ENCODE assay signal across 5 cellular contexts in genomic region chr1:155118090-155118489, GRCh38. TPM values are rescaled to one million over a fixed set of nuclear protein-coding genes. Genes with fewer than 3 reads are reported as not detected.
A peak's percentile ranks its signal among the peaks of the same experiment; 100 is the strongest.
DNase-seq lines count a peak whose midpoint lies in the region; ATAC-seq and TF ChIP-seq lines count a peak whose summit lies in the region.
"Not testable (repeated sequence)": the region's sequence is repeated elsewhere in the genome, so short reads cannot be mapped to it uniquely, and the experiment has no call there.

No MANE protein-coding gene starts in this region.

- not testable (repeated sequence) for H3K9ac ChIP-seq in BLaER1 treated with 17β-estradiol and CSF1 and Interleukin-3, amounts not matched to agents 10 nM and 100 nM; MM.1S (ENCODE audit: low read length); OCI-LY3 (ENCODE audit: low read length)

- H3K4me1 ChIP-seq in BLaER1 treated with 17β-estradiol and CSF1 and Interleukin-3, amounts not matched to agents 10 nM and 100 nM: peaks cover 7 to 28% (median 21%) of the 10 kb centered on the region in 10 experiments; a peak in 16 of 20 replicates
- H3K4me1 ChIP-seq in MM.1S (ENCODE audit: low read length) (peaks cover 14% of the 10 kb centered on the region), OCI-LY3 (ENCODE audit: low read length) (peaks cover 12% of the 10 kb centered on the region)

- H3K27ac ChIP-seq in BLaER1 treated with 17β-estradiol and CSF1 and Interleukin-3, amounts not matched to agents 10 nM and 100 nM; MM.1S (ENCODE audit: low read length); OCI-LY3 (ENCODE audit: low read length): not testable (repeated sequence)

- H3K79me2 ChIP-seq in MM.1S (ENCODE audit: low read length); OCI-LY3 (ENCODE audit: low read length): not testable (repeated sequence)

- H3K36me3 Mint-ChIP-seq in natural killer cell treated with Interleukin-12 subunit alpha and Interleukin-12 subunit beta and Interleukin-15 and Interleukin-18, amount 100 ng/mL, for 72 hours: not testable (repeated sequence)

- H3K4me3 Mint-ChIP-seq in natural killer cell treated with Interleukin-12 subunit alpha and Interleukin-12 subunit beta and Interleukin-15 and Interleukin-18, amount 100 ng/mL, for 72 hours: not testable (repeated sequence)

- H3K9me3 Mint-ChIP-seq in natural killer cell treated with Interleukin-12 subunit alpha and Interleukin-12 subunit beta and Interleukin-15 and Interleukin-18, amount 100 ng/mL, for 72 hours: not testable (repeated sequence)

- not testable (repeated sequence) for H3K36me3 ChIP-seq in BLaER1 treated with 17β-estradiol and CSF1 and Interleukin-3, amounts not matched to agents 10 nM and 100 nM; MM.1S (replicated peaks; ENCODE audit: insufficient read depth, low read length); OCI-LY3 (replicated peaks; ENCODE audit: low read depth, low read length)

- H3K27me3 Mint-ChIP-seq in natural killer cell treated with Interleukin-12 subunit alpha and Interleukin-12 subunit beta and Interleukin-15 and Interleukin-18, amount 100 ng/mL, for 72 hours: peaks cover 6 to 11% of the 10 kb centered on the region in 2 donors

- not testable (repeated sequence) for H3K27ac Mint-ChIP-seq in natural killer cell treated with Interleukin-12 subunit alpha and Interleukin-12 subunit beta and Interleukin-15 and Interleukin-18, amount 100 ng/mL, for 72 hours

- peak overlapping the region in 8 of 11 experiments; percentile 7 to 49 (median 34); a peak in 11 of 22 replicates for H3K4me2 ChIP-seq in BLaER1 treated with 17β-estradiol and CSF1 and Interleukin-3, amounts not matched to agents 10 nM and 100 nM
- H3K4me2 ChIP-seq in MM.1S (ENCODE audit: low read depth, low read length) (peak overlapping the region; percentile 53), OCI-LY3 (ENCODE audit: low read length) (0 out of 2 replicates have a peak overlapping the region, but pooled peaks have one; percentile 22)

- not testable (repeated sequence) for H2AFZ ChIP-seq in MM.1S (ENCODE audit: low read length); OCI-LY3 (ENCODE audit: low read depth, low read length)

- not testable (repeated sequence) for ATAC-seq in natural killer cell treated with Interleukin-12 subunit alpha and Interleukin-12 subunit beta and Interleukin-15 and Interleukin-18, amount 100 ng/mL, for 72 hours

- not testable (repeated sequence) for H3K4me1 Mint-ChIP-seq in natural killer cell treated with Interleukin-12 subunit alpha and Interleukin-12 subunit beta and Interleukin-15 and Interleukin-18, amount 100 ng/mL, for 72 hours (ENCODE audit: low read depth in 2 of 2)

- H3F3A ChIP-seq in MM.1S (ENCODE audit: insufficient read depth, low read length): peaks cover 13% of the 10 kb centered on the region; the same call in 1 of the 2 replicates

- DNase-seq in MM.1S (peak; percentile 42), RPMI8226 (peak; percentile 67)
- peak; percentile 23 for DNase-seq in natural killer cell treated with Interleukin-12 subunit alpha and Interleukin-12 subunit beta and Interleukin-15 and Interleukin-18, amount 100 ng/mL, for 72 hours (ENCODE audit: low spot score)

- not testable (repeated sequence) for H3K27me3 ChIP-seq in BLaER1 treated with 17β-estradiol and CSF1 and Interleukin-3, amounts not matched to agents 10 nM and 100 nM
- H3K27me3 ChIP-seq in MM.1S (replicated peaks; ENCODE audit: insufficient read depth, low read length) (peaks cover 68% of the 10 kb centered on the region), OCI-LY3 (ENCODE audit: low read depth, low read length) (peaks cover 41% of the 10 kb centered on the region)

- TF ChIP-seq CTCF in MM.1S (IDR thresholded peaks at IDR 0.05; ENCODE audit: low read length); OCI-LY3 (IDR thresholded peaks at IDR 0.05; ENCODE audit: low read depth, low read length): not testable (repeated sequence)

- not testable (repeated sequence) for H4K20me1 ChIP-seq in BLaER1 treated with 17β-estradiol and CSF1 and Interleukin-3, amounts not matched to agents 10 nM and 100 nM; MM.1S (ENCODE audit: insufficient read depth, low read length); OCI-LY3 (ENCODE audit: insufficient read depth, low read length)

- not testable (repeated sequence) for H3K9me3 ChIP-seq in BLaER1 treated with 17β-estradiol and CSF1 and Interleukin-3, amounts not matched to agents 10 nM and 100 nM (replicated peaks in 1 of 11); MM.1S (replicated peaks; ENCODE audit: insufficient read depth, low read length); OCI-LY3 (ENCODE audit: insufficient read depth, low read length)

- not testable (repeated sequence) for H3K9me2 ChIP-seq in MM.1S (replicated peaks; ENCODE audit: insufficient read depth, low read length)

- not testable (repeated sequence) for H3K4me3 ChIP-seq in BLaER1 treated with 17β-estradiol and CSF1 and Interleukin-3, amounts not matched to agents 10 nM and 100 nM; MM.1S (ENCODE audit: low read length); OCI-LY3 (ENCODE audit: low read length)

RNA-seq across cellular contexts. Expression of gene EFNA1, which starts 9.6 kb away (rescaled TPM):
- total RNA-seq in natural killer cell treated with Interleukin-12 subunit alpha and Interleukin-12 subunit beta and Interleukin-15 and Interleukin-18, amount 100 ng/mL, for 72 hours: not detected

RNA-seq across cellular contexts. Expression of gene SLC50A1, which starts 17.6 kb away (rescaled TPM):
- 10 to 100 TPM; 28.8 to 36.3 TPM for total RNA-seq in natural killer cell treated with Interleukin-12 subunit alpha and Interleukin-12 subunit beta and Interleukin-15 and Interleukin-18, amount 100 ng/mL, for 72 hours

RNA-seq across cellular contexts. Expression of gene DPM3, which starts 22.2 kb away (rescaled TPM):
- total RNA-seq in natural killer cell treated with Interleukin-12 subunit alpha and Interleukin-12 subunit beta and Interleukin-15 and Interleukin-18, amount 100 ng/mL, for 72 hours: 10 to 100 TPM; 26.0 to 31.1 TPM

RNA-seq across cellular contexts. Expression of gene EFNA3, which starts 39.5 kb away (rescaled TPM):
- 1 to 10 TPM in 1 of 2 donors, not detected in 1; 1.2 TPM for total RNA-seq in natural killer cell treated with Interleukin-12 subunit alpha and Interleukin-12 subunit beta and Interleukin-15 and Interleukin-18, amount 100 ng/mL, for 72 hours

RNA-seq across cellular contexts. Expression of gene EFNA4, which starts 54.5 kb away (rescaled TPM):
- 1 to 10 TPM; 1.7 to 4.7 TPM for total RNA-seq in natural killer cell treated with Interleukin-12 subunit alpha and Interleukin-12 subunit beta and Interleukin-15 and Interleukin-18, amount 100 ng/mL, for 72 hours
